Comparison of ENCODE assay signal across 1 cellular context in genomic region chr15:80982205-80982604, GRCh38.
TF ChIP-seq lines count a peak whose summit lies in the region.

No MANE protein-coding gene starts in this region.

TF ChIP-seq in K562, 482 proteins besides CTCF, POLR2A, EP300 and RAD21 (continued from another document):
- TF ChIP-seq EWSR1 (IDR thresholded peaks at IDR 0.05; ENCODE audit: borderline replicate concordance, low read depth, partially characterized antibody) (no peak), NFXL1 (CRISPR knock-in tag; IDR thresholded peaks at IDR 0.05) (no peak), SRF (CRISPR knock-in tag; IDR thresholded peaks at IDR 0.05) (no peak), ZKSCAN3 (CRISPR knock-in tag; IDR thresholded peaks at IDR 0.05) (no peak), CC2D1A (IDR thresholded peaks at IDR 0.05) (no peak), ZNF280B (CRISPR knock-in tag; IDR thresholded peaks at IDR 0.05) (no peak), PHB (CRISPR knock-in tag; IDR thresholded peaks at IDR 0.05) (no peak), ZBTB7A (IDR thresholded peaks at IDR 0.05; ENCODE audit: borderline replicate concordance, control insufficient read depth, low read depth, low read length) (no peak), TSHZ1 (CRISPR knock-in tag; IDR thresholded peaks at IDR 0.05) (no peak), PHF20 (IDR thresholded peaks at IDR 0.05; ENCODE audit: partially characterized antibody) (no peak), ZBED1 (IDR thresholded peaks at IDR 0.05) (no peak), BRCA1 (IDR thresholded peaks at IDR 0.05) (no peak), BRCA1 (CRISPR knock-in tag; IDR thresholded peaks at IDR 0.05) (no peak), CGGBP1 (CRISPR knock-in tag; IDR thresholded peaks at IDR 0.05) (no peak)
- TF ChIP-seq, protein P1, sequence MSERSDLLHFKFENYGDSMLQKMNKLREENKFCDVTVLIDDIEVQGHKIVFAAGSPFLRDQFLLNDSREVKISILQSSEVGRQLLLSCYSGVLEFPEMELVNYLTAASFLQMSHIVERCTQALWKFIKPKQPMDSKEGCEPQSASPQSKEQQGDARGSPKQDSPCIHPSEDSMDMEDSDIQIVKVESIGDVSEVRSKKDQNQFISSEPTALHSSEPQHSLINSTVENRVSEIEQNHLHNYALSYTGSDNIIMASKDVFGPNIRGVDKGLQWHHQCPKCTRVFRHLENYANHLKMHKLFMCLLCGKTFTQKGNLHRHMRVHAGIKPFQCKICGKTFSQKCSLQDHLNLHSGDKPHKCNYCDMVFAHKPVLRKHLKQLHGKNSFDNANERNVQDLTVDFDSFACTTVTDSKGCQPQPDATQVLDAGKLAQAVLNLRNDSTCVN (CRISPR knock-in tag; IDR thresholded peaks at IDR 0.05) = no peak
